In the genomic region with DNA sequence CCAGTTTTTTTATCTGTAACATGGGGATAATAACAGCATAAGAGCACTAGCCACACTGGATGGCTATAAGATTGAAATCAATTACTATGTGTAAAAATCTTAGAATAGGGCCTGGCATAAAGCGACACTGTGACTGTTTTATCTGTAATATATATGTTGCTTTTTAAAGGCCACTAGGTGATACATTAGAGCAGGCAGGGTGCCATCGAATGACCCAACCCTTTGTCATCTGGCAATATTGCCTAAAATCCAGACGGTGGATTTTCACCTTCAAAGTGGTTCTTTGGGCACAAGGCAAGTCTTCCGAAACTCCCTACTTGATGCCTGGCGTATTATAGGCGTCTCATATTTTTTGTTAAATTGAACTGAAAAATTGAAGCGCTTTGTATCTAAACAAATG, we compare ENCODE assay signal across 19 cellular contexts.
"Had no signal": no experiment of that assay in that cellular context is flagged by ENCODE, and none has a peak within 500 bp of the region (broad histone marks: within the 10 kb centered on the region; RNA-seq: fewer than 3 reads in every experiment).

No MANE protein-coding gene starts in this region.

- ATAC-seq: activated CD8-positive, alpha-beta memory T cell treated with anti-CD3 and anti-CD28 coated beads, Interleukin-2, amount 10 ng/mL, durations not matched to agents 7 days and 5 days; heart right ventricle had no signal

- H3K9me3 ChIP-seq: esophagus muscularis mucosa, heart right ventricle, left ventricle myocardium inferior, transverse colon, vagina had no signal

- H3K4me3 ChIP-seq: cardiac muscle cell, esophagus muscularis mucosa, heart right ventricle, left ventricle myocardium inferior, neural progenitor cell, SK-N-MC, transverse colon, vagina had no signal

- H3K4me3 Mint-ChIP-seq: activated CD8-positive, alpha-beta memory T cell treated with anti-CD3 and anti-CD28 coated beads, Interleukin-2, amount 10 ng/mL, durations not matched to agents 7 days and 5 days; activated T-cell treated with anti-CD3 and anti-CD28 coated beads, Interleukin-2, amount 50 U/mL, for 4 hours; dendritic cell treated with granulocyte-macrophage colony-stimulating factor and Interleukin-4, amounts not matched to agents 40 ng/mL and 50 ng/mL, for 4 days; memory B cell; neural progenitor cell had no signal

- H3K27me3 ChIP-seq: esophagus muscularis mucosa, heart right ventricle, transverse colon, vagina had no signal

- H3K27ac ChIP-seq: cardiac muscle cell, esophagus muscularis mucosa, heart right ventricle, left ventricle myocardium inferior, neural progenitor cell, SK-N-MC, transverse colon, vagina had no signal

- H3K36me3 Mint-ChIP-seq: memory B cell had no signal

- H3K4me1 Mint-ChIP-seq: memory B cell had no signal

- H3K4me2 ChIP-seq: neural progenitor cell had no signal

- H3K9ac ChIP-seq: neural progenitor cell had no signal

- H3K27me3 Mint-ChIP-seq: activated CD8-positive, alpha-beta memory T cell treated with anti-CD3 and anti-CD28 coated beads, Interleukin-2, amount 10 ng/mL, durations not matched to agents 7 days and 5 days; dendritic cell treated with granulocyte-macrophage colony-stimulating factor and Interleukin-4, amounts not matched to agents 40 ng/mL and 50 ng/mL, for 4 days; progenitor cell of endocrine pancreas had no signal

- DNase-seq: activated CD4-positive, alpha-beta T cell treated with anti-CD3 and anti-CD28 coated beads, Interleukin-2, amount 50 U/mL, for 1 hour; activated CD4-positive, CD25-positive, alpha-beta regulatory T cell; activated CD8-positive, alpha-beta memory T cell treated with anti-CD3 and anti-CD28 coated beads, Interleukin-2, amount 10 ng/mL, durations not matched to agents 7 days and 5 days; activated gamma-delta T cell treated with Interleukin-2 at 50 U/mL for 16 hours; activated T-cell treated with anti-CD3 and anti-CD28 coated beads, Interleukin-2, amount 50 U/mL, for 4 hours; effector CD8-positive, alpha-beta T cell; heart right ventricle; kidney glomerular epithelial cell; left ventricle myocardium inferior; stimulated activated naive CD4-positive, alpha-beta T cell; transverse colon had no signal

- H2AFZ ChIP-seq: neural progenitor cell had no signal

- H3K36me3 ChIP-seq: cardiac muscle cell, esophagus muscularis mucosa, heart right ventricle, left ventricle myocardium inferior, neural progenitor cell, transverse colon, vagina had no signal

- H3K27ac Mint-ChIP-seq: activated CD8-positive, alpha-beta memory T cell treated with anti-CD3 and anti-CD28 coated beads, Interleukin-2, amount 10 ng/mL, durations not matched to agents 7 days and 5 days; dendritic cell treated with granulocyte-macrophage colony-stimulating factor and Interleukin-4, amounts not matched to agents 40 ng/mL and 50 ng/mL, for 4 days; memory B cell; neural progenitor cell; progenitor cell of endocrine pancreas had no signal

- H3K9me3 Mint-ChIP-seq: activated T-cell treated with anti-CD3 and anti-CD28 coated beads, Interleukin-2, amount 50 U/mL, for 4 hours; dendritic cell treated with granulocyte-macrophage colony-stimulating factor and Interleukin-4, amounts not matched to agents 40 ng/mL and 50 ng/mL, for 4 days; memory B cell; neural progenitor cell had no signal
